Comparison of ENCODE assay signal across 8 cellular contexts in genomic region chr12:52121848-52122838, GRCh38. TPM values are rescaled to one million over a fixed set of nuclear protein-coding genes. Genes with fewer than 3 reads are reported as not detected.
A peak's percentile ranks its signal among the peaks of the same experiment; 100 is the strongest.
DNase-seq lines count a peak whose midpoint lies in the region; ATAC-seq, FAIRE-seq and TF ChIP-seq lines count a peak whose summit lies in the region.

No MANE protein-coding gene starts in this region.

- no peak overlapping the region for H3K27ac ChIP-seq in WERI-Rb-1

- no peaks in the 10 kb centered on the region for H3K9me3 ChIP-seq in WERI-Rb-1 (ENCODE audit: severe bottlenecking)

- peak; percentile 83 for TF ChIP-seq CTCF in GM12874 (IDR thresholded peaks at IDR 0.05; ENCODE audit: insufficient read depth, low read depth, low read length)
- TF ChIP-seq CTCF in WERI-Rb-1 (IDR thresholded peaks at IDR 0.05; ENCODE audit: low read depth, low read length), result peak; percentile 83
- TF ChIP-seq CTCF in bronchial epithelial cell (IDR thresholded peaks at IDR 0.05; ENCODE audit: insufficient read depth, low read length, severe bottlenecking), result peak; percentile 87
- TF ChIP-seq CTCF in kidney epithelial cell (IDR thresholded peaks at IDR 0.05; ENCODE audit: insufficient read depth, low read length, poor library complexity, severe bottlenecking), result peak; percentile 86

- ATAC-seq in GM21576 (IDR thresholded peaks at IDR 0.05; ENCODE audit: unreplicated experiment) (no peak), GM19324 (IDR thresholded peaks at IDR 0.05; ENCODE audit: low FRiP score, unreplicated experiment) (no peak)

- no peaks in the 10 kb centered on the region for H3K27me3 ChIP-seq in WERI-Rb-1 (ENCODE audit: insufficient read depth, low read depth, severe bottlenecking)
- peaks cover 4% of the 10 kb centered on the region for H3K27me3 ChIP-seq in bronchial epithelial cell (ENCODE audit: control insufficient read depth, insufficient read depth, low read length)
- H3K27me3 ChIP-seq in kidney epithelial cell (ENCODE audit: control insufficient read depth, insufficient read depth, low read length), result peaks cover 8% of the 10 kb centered on the region

- no peak overlapping the region for H3K4me3 ChIP-seq in WERI-Rb-1 (ENCODE audit: low read depth, low read length)
- H3K4me3 ChIP-seq in bronchial epithelial cell (ENCODE audit: low read depth, low read length), result no peak overlapping the region
- no peak overlapping the region for H3K4me3 ChIP-seq in kidney epithelial cell (ENCODE audit: low read depth, low read length)

- no peak for FAIRE-seq in bronchial epithelial cell (lab: Jason Lieb, UNC)

- peak; percentile 48 to 55 for DNase-seq in NCI-H1930 (lab: John Stamatoyannopoulos, UW)
- peak; percentile 71 for DNase-seq in WERI-Rb-1
- DNase-seq in bronchial epithelial cell (ENCODE audit: low read depth), result no peak
- DNase-seq in kidney epithelial cell (ENCODE audit: low read depth), result no peak
- DNase-seq in stimulated activated CD4-positive, alpha-beta T cell treated with anti-CD3 and anti-CD28 coated beads, Interleukin-2, amount 100 ng/mL, for 48 hours, result peak; percentile 68 to 69

- H3K36me3 ChIP-seq in WERI-Rb-1, result no peaks in the 10 kb centered on the region
- no peaks in the 10 kb centered on the region for H3K36me3 ChIP-seq in bronchial epithelial cell (ENCODE audit: control insufficient read depth, insufficient read depth, low read length)
- no peaks in the 10 kb centered on the region for H3K36me3 ChIP-seq in kidney epithelial cell (ENCODE audit: control insufficient read depth, insufficient read depth, low read length)

RNA-seq across cellular contexts. Expression of gene SMIM41, which starts 42.6 kb away (rescaled TPM):
- total RNA-seq in bronchial epithelial cell, result 0.13 and 0.26 TPM in 2 replicates
- 0.34 TPM in 1 of 2 replicates, not detected in the other for total RNA-seq in kidney epithelial cell

RNA-seq across cellular contexts. Expression of gene ATG101, which starts 52.4 kb away (rescaled TPM):
- 153 and 181 TPM in 2 replicates for total RNA-seq in bronchial epithelial cell
- total RNA-seq in kidney epithelial cell, result 77.8 and 83.1 TPM in 2 replicates

Comparison
In these comparisons a context has a peak if more than half of its experiments do, and no peak if none do; other contexts are left out.
1. DNase-seq: peak in NCI-H1930 (2 of 2), WERI-Rb-1 (single experiment) and stimulated activated CD4-positive, alpha-beta T cell treated with anti-CD3 and anti-CD28 coated beads, Interleukin-2, amount 100 ng/mL, for 48 hours (2 of 2); none in bronchial epithelial cell (single experiment) and kidney epithelial cell (single experiment).
2. Peak in every context shown above with its lines, with median percentiles within 50 percentile points of each other: CTCF ChIP-seq.